ENCODE assay signal across 9 cellular contexts in genomic region chr11:12235549-12235944, GRCh38.
DNase-seq lines count a peak whose midpoint lies in the region; ATAC-seq, FAIRE-seq and TF ChIP-seq lines count a peak whose summit lies in the region.
"Had no signal": no experiment of that assay in that cellular context is flagged by ENCODE, and none has a peak within 500 bp of the region (broad histone marks: within the 10 kb centered on the region; RNA-seq: fewer than 3 reads in every experiment).

No MANE protein-coding gene starts in this region.

- no peak overlapping the region for H3K4me3 ChIP-seq in rectal smooth muscle tissue (ENCODE audit: low read length)
- H3K4me3 ChIP-seq: lung had no signal

- H3K27me3 Mint-ChIP-seq in chondrocyte (ENCODE audit: low read depth), result no peaks in the 10 kb centered on the region

- no peak overlapping the region for H3K9ac ChIP-seq in rectal smooth muscle tissue (ENCODE audit: low read length)

- peak; percentile 28; the same call in 1 of the 2 replicates for TF ChIP-seq RAD21 in Ishikawa (IDR thresholded peaks at IDR 0.05; ENCODE audit: low read depth)

- FAIRE-seq in urothelium cell line (lab: Jason Lieb, UNC), result no peak

- TF ChIP-seq CTCF in chondrocyte (IDR thresholded peaks at IDR 0.05), result peak; percentile 29

- H3K27ac Mint-ChIP-seq in chondrocyte (ENCODE audit: unreplicated experiment), result peak overlapping the region; percentile 87

- H3K4me1 Mint-ChIP-seq in chondrocyte (ENCODE audit: low read depth), result peaks cover 81% of the 10 kb centered on the region

- peak; percentile 25 for ATAC-seq in GM18511 (IDR thresholded peaks at IDR 0.05; ENCODE audit: unreplicated experiment)
- no peak for ATAC-seq in HG02623 (IDR thresholded peaks at IDR 0.05; ENCODE audit: unreplicated experiment)

- H3K36me3 ChIP-seq in rectal smooth muscle tissue (ENCODE audit: control insufficient read depth, insufficient read depth, low read length), result peaks cover 3% of the 10 kb centered on the region

- peaks cover 36% of the 10 kb centered on the region for H3K36me3 Mint-ChIP-seq in chondrocyte (ENCODE audit: low read depth)

- no peak for TF ChIP-seq EP300 in Ishikawa (IDR thresholded peaks at IDR 0.05; ENCODE audit: borderline replicate concordance)

- H3K4me1 ChIP-seq in rectal smooth muscle tissue (ENCODE audit: control insufficient read depth, insufficient read depth, low read length), result peaks cover 51% of the 10 kb centered on the region

- no peaks in the 10 kb centered on the region for H3K27me3 ChIP-seq in rectal smooth muscle tissue (ENCODE audit: control insufficient read depth, insufficient read depth, low read length)

- peak overlapping the region; percentile 86 for H3K27ac ChIP-seq in rectal smooth muscle tissue (ENCODE audit: low read depth, low read length)

- no peak overlapping the region for H3K4me3 Mint-ChIP-seq in chondrocyte (ENCODE audit: unreplicated experiment)

- no peak for DNase-seq in chondrocyte (ENCODE audit: low spot score)
- DNase-seq in urothelium cell line (ENCODE audit: low spot score), result no peak
- DNase-seq in amniotic stem cell (lab: John Stamatoyannopoulos, UW), result no peak
- no peak for DNase-seq in NCI-H2227 (lab: John Stamatoyannopoulos, UW; ENCODE audit: unreplicated experiment)

- H3K9me3 Mint-ChIP-seq in chondrocyte (ENCODE audit: low read depth), result no peaks in the 10 kb centered on the region

TF ChIP-seq in Ishikawa, 13 proteins besides CTCF, POLR2A, EP300 and RAD21:
- no peak for TF ChIP-seq TAF1 (IDR thresholded peaks at IDR 0.05; ENCODE audit: low read depth)
- no peak for TF ChIP-seq CREB1 (IDR thresholded peaks at IDR 0.05; ENCODE audit: low read depth)
- no peak for TF ChIP-seq TEAD4 (IDR thresholded peaks at IDR 0.05)
- TF ChIP-seq CEBPB (IDR thresholded peaks at IDR 0.05), result no peak
- no peak for TF ChIP-seq NFIC (IDR thresholded peaks at IDR 0.05)
- TF ChIP-seq YY1 (IDR thresholded peaks at IDR 0.05; ENCODE audit: low read depth), result no peak
- no peak for TF ChIP-seq FOXM1 (IDR thresholded peaks at IDR 0.05; ENCODE audit: borderline replicate concordance, low read depth)
- TF ChIP-seq, protein P1, sequence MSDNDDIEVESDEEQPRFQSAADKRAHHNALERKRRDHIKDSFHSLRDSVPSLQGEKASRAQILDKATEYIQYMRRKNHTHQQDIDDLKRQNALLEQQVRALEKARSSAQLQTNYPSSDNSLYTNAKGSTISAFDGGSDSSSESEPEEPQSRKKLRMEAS (IDR thresholded peaks at IDR 0.05), result no peak
- no peak for TF ChIP-seq REST (IDR thresholded peaks at IDR 0.05; ENCODE audit: low read depth)
